Comparison of ENCODE assay signal across 8 cellular contexts in the genomic region with DNA sequence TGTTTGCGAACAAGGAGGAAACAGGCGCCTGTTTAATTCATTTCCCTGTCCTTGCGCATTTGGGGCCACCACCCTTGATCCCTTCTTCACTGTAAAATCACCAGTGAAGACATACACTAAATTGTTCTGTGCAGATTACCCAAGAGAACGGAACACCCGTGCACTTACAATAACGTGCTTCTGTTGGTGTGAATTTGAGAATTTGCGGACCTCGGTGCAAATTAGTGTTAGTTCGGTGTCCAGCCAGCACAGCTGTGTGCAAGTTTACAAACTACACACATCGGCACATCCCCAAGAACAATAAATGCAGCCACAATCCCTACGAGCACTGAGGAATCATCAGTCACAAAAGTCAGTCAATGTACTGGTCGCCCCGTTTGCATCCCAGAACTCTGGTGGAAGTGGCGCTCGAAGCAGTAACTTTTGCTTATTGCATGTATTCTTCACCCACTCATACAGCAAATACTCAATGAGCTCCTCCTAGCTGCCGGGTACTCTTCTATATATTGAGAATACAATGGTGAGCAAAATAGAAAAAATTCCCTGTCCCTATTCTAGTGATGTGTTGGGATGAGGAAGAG. TPM values are rescaled to one million over a fixed set of nuclear protein-coding genes. Genes with fewer than 3 reads are reported as not detected.
DNase-seq lines count a peak whose midpoint lies in the region; ATAC-seq and TF ChIP-seq lines count a peak whose summit lies in the region.

No MANE protein-coding gene starts in this region.

- H3K4me1 ChIP-seq in esophagus squamous epithelium: peaks cover 0 to 43% (median 30%) of the 10 kb centered on the region in 3 donors

- H3K36me3 ChIP-seq in esophagus squamous epithelium: no peaks in the 10 kb centered on the region

- H3K4me3 ChIP-seq in esophagus squamous epithelium: peak overlapping the region; percentile 77 to 94 (median 84)

- peak overlapping the region; percentile 94 to 98 (median 96) for H3K27ac ChIP-seq in esophagus squamous epithelium

- no peaks in the 10 kb centered on the region for H3K9me3 ChIP-seq in esophagus squamous epithelium

- peaks cover 12% of the 10 kb centered on the region for H3K4me1 Mint-ChIP-seq in stimulated activated naive CD8-positive, alpha-beta T cell treated with anti-CD3 and anti-CD28 coated beads, Interleukin-15, amount 100 ng/mL, for 72 hours

- 2% methylated on average over 14 to 16 of the region's 16 CpGs for WGBS in esophagus squamous epithelium, 2 donors

- H3K4me3 Mint-ChIP-seq in stimulated activated naive CD8-positive, alpha-beta T cell treated with anti-CD3 and anti-CD28 coated beads, Interleukin-15, amount 100 ng/mL, for 72 hours: no peak overlapping the region

- TF ChIP-seq CTCF in esophagus squamous epithelium (IDR thresholded peaks at IDR 0.05): no peak

- intact Hi-C loops in esophagus squamous epithelium (cut with DNase I): no loop called here

- no peaks in the 10 kb centered on the region for H3K27me3 Mint-ChIP-seq in stimulated activated naive CD8-positive, alpha-beta T cell treated with anti-CD3 and anti-CD28 coated beads, Interleukin-15, amount 100 ng/mL, for 72 hours

- no peaks in the 10 kb centered on the region for H3K9me3 Mint-ChIP-seq in stimulated activated naive CD8-positive, alpha-beta T cell treated with anti-CD3 and anti-CD28 coated beads, Interleukin-15, amount 100 ng/mL, for 72 hours

- TF ChIP-seq POLR2A in esophagus squamous epithelium (IDR thresholded peaks at IDR 0.05): no peak

- no peaks in the 10 kb centered on the region for H3K27me3 ChIP-seq in esophagus squamous epithelium

- no peak for ATAC-seq in stimulated activated naive CD8-positive, alpha-beta T cell treated with anti-CD3 and anti-CD28 coated beads, Interleukin-15, Interleukin-2, amounts not matched to agents 100 U/mL and 50 U/mL, for 24 hours
- ATAC-seq in stimulated activated naive CD8-positive, alpha-beta T cell treated with anti-CD3 and anti-CD28 coated beads, Interleukin-15, amount 100 ng/mL, for 72 hours: no peak
- no peak for ATAC-seq in HG03439 (IDR thresholded peaks at IDR 0.05; ENCODE audit: unreplicated experiment)

- no peak overlapping the region for H3K27ac Mint-ChIP-seq in stimulated activated naive CD8-positive, alpha-beta T cell treated with anti-CD3 and anti-CD28 coated beads, Interleukin-15, amount 100 ng/mL, for 72 hours

- peak; percentile 13 for DNase-seq in stimulated activated naive CD8-positive, alpha-beta T cell treated with anti-CD3 and anti-CD28 coated beads, Interleukin-15, Interleukin-2, amounts not matched to agents 100 U/mL and 50 U/mL, for 24 hours
- no peak for DNase-seq in stimulated activated naive CD8-positive, alpha-beta T cell treated with anti-CD3 and anti-CD28 coated beads, Interleukin-15, amount 100 ng/mL, for 72 hours
- DNase-seq in RPMI8226 (peak; percentile 42), esophagus squamous epithelium (lab: John Stamatoyannopoulos, UW) (no peak), pons (ENCODE audit: low spot score) (peak; percentile 29), HuH-7.5 (ENCODE audit: low spot score) (no peak)
- no peak for DNase-seq in activated CD8-positive, alpha-beta memory T cell treated with anti-CD3 and anti-CD28 coated beads, Interleukin-2, amount 50 U/mL, for 48 hours

RNA-seq across cellular contexts. Expression of a gene that starts 0.8 kb away (rescaled TPM):
- total RNA-seq in esophagus squamous epithelium: 10 to 100 TPM in 3 of 4 donors, 1 to 10 TPM in 1; 7.3 to 20.0 (median 14.0) TPM

RNA-seq across cellular contexts. Expression of a gene that starts 47.0 kb away (rescaled TPM):
- 10 to 100 TPM; 33.8 to 60.5 (median 48.1) TPM for total RNA-seq in esophagus squamous epithelium

Comparison
In these comparisons a context has a peak if more than half of its experiments do, and no peak if none do; other contexts are left out.
1. DNase-seq: peak in stimulated activated naive CD8-positive, alpha-beta T cell treated with anti-CD3 and anti-CD28 coated beads, Interleukin-15, Interleukin-2, amounts not matched to agents 100 U/mL and 50 U/mL, for 24 hours (single experiment), RPMI8226 (single experiment) and pons (single experiment); none in stimulated activated naive CD8-positive, alpha-beta T cell treated with anti-CD3 and anti-CD28 coated beads, Interleukin-15, amount 100 ng/mL, for 72 hours (0 of 2), esophagus squamous epithelium (single experiment), activated CD8-positive, alpha-beta memory T cell treated with anti-CD3 and anti-CD28 coated beads, Interleukin-2, amount 50 U/mL, for 48 hours (single experiment) and HuH-7.5 (single experiment).